8 cellular contexts compared by ENCODE assay signal in the genomic region with DNA sequence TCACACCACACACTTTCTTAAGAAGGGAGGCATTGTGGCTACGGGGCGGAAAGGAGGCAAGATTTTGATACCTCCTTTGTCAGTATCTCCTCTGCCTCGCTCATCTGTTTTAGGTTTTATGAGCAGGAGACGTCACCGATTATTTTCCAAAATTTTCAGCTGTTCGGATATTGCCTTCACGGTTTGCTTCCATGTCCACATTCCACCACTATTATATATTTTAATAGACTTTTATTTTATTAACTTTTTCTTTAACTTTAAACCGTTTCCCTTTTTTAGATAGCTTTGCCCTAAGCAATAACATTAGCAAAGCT. TPM values are rescaled to one million over a fixed set of nuclear protein-coding genes. Genes with fewer than 3 reads are reported as not detected.
DNase-seq lines count a peak whose midpoint lies in the region; ATAC-seq, FAIRE-seq and TF ChIP-seq lines count a peak whose summit lies in the region.

No MANE protein-coding gene starts in this region.

- H3K9me2 ChIP-seq in OCI-LY1 (ENCODE audit: low read depth, low read length): no peaks in the 10 kb centered on the region

- peak overlapping the region; percentile 60; the same call in 1 of the 2 replicates for H2AK5ac ChIP-seq in H1 (ENCODE audit: low read depth, low read length)

- peak overlapping the region; percentile 97 for H4K5ac ChIP-seq in H1 (ENCODE audit: insufficient read length, low read depth, low read length)

- no peak for TF ChIP-seq POLR2A in H1 (IDR thresholded peaks at IDR 0.05; ENCODE audit: control extremely low read depth in 1 of 2, low read depth in 2 of 2, low read length in 2 of 2)

- H4K8ac ChIP-seq in H1 (ENCODE audit: extremely low read depth, insufficient read depth, low read length): peak overlapping the region; percentile 77; the same call in 1 of the 2 replicates

- peak overlapping the region; percentile 50; the same call in 1 of the 2 replicates for H3K9ac ChIP-seq in OCI-LY1 (ENCODE audit: low read length)
- H3K9ac ChIP-seq in H1 (replicated peaks in 1 of 4; ENCODE audit: extremely low read depth in 1 of 4, low read depth in 3 of 4, low read length in 3 of 4): peak overlapping the region in 3 of 4 experiments; percentile 74 to 88 (median 80); a peak in 6 of 7 replicates
- H3K9ac ChIP-seq in neural progenitor cell: no peak overlapping the region

- TF ChIP-seq RAD21 in H1 (IDR thresholded peaks at IDR 0.05 in 1 of 2, conservative IDR thresholded peaks at IDR 0.05 in 1 of 2; ENCODE audit: low read depth in 2 of 2, low read length in 2 of 2): no peak

- H3K36me3 Mint-ChIP-seq in CD4-positive, CD25-positive, alpha-beta regulatory T cell: no peaks in the 10 kb centered on the region
- no peaks in the 10 kb centered on the region for H3K36me3 Mint-ChIP-seq in neural progenitor cell

- CTCF ChIA-PET in H1 (lab: Charles Lee; ENCODE audit: partially characterized antibody): interaction anchor here (0.6 to 21.7 kb wide), 19 partner anchors 10 to 878 kb away, joined by 3 to 858 read pairs (median 5); a partner anchor contains a TSS

- no peak overlapping the region for H2BK20ac ChIP-seq in H1 (ENCODE audit: low read length)

- H3K23me2 ChIP-seq in H1 (ENCODE audit: low read depth, low read length): peaks cover 8% of the 10 kb centered on the region

- ATAC-seq in CD4-positive, CD25-positive, alpha-beta regulatory T cell (ENCODE audit: low read depth in 2 of 2): no peak
- no peak for ATAC-seq in HG03378 (IDR thresholded peaks at IDR 0.05; ENCODE audit: unreplicated experiment)

- 0 out of 2 replicates have a peak overlapping the region, but pooled peaks have one; percentile 48 for H2BK15ac ChIP-seq in H1 (ENCODE audit: low read length)

- H2AFZ ChIP-seq in OCI-LY1 (ENCODE audit: low read length): no peak overlapping the region
- H2AFZ ChIP-seq in H1 (ENCODE audit: low read length): peak overlapping the region; percentile 24; the same call in 1 of the 2 replicates
- H2AFZ ChIP-seq in neural progenitor cell (replicated peaks): peak overlapping the region; percentile 10

- H3K27me3 ChIP-seq in CD4-positive, CD25-positive, alpha-beta regulatory T cell (ENCODE audit: control insufficient read depth, insufficient read depth, low read length): peaks cover 10% of the 10 kb centered on the region
- H3K27me3 ChIP-seq in OCI-LY1 (ENCODE audit: insufficient read depth, low read length): no peaks in the 10 kb centered on the region
- peaks cover under 1 to 3% (median 2%) of the 10 kb centered on the region in 4 experiments; a peak in 6 of 7 replicates for H3K27me3 ChIP-seq in H1 (replicated peaks in 1 of 4; ENCODE audit: control insufficient read depth in 3 of 4, extremely low read depth in 1 of 4, insufficient read depth in 3 of 4, low read length in 3 of 4)
- peaks cover 3% of the 10 kb centered on the region for H3K27me3 ChIP-seq in neural progenitor cell

- H3K79me1 ChIP-seq in H1 (ENCODE audit: low read depth, low read length): no peaks in the 10 kb centered on the region

- H3K23ac ChIP-seq in H1 (ENCODE audit: insufficient read length): no peak overlapping the region

- H3K14ac ChIP-seq in H1 (ENCODE audit: insufficient read length): no peak overlapping the region

- no peak for TF ChIP-seq EP300 in H1 (IDR thresholded peaks at IDR 0.05; ENCODE audit: borderline replicate concordance in 1 of 2, low read depth in 2 of 2, low read length in 2 of 2)

- POLR2A ChIA-PET in H1 (lab: Charles Lee; ENCODE audit: partially characterized antibody): interaction anchor here (0.6 to 6.8 kb wide), 47 partner anchors 7 to 457 kb away, joined by 3 to 127 read pairs (median 6); a partner anchor contains a TSS

- H3K9me3 ChIP-seq in CD4-positive, CD25-positive, alpha-beta regulatory T cell (ENCODE audit: control insufficient read depth in 2 of 2, low read length in 2 of 2): no peaks in the 10 kb centered on the region
- H3K9me3 ChIP-seq in OCI-LY1 (ENCODE audit: low read length) (no peaks in the 10 kb centered on the region), H1 (ENCODE audit: insufficient read depth in 2 of 2, low read depth in 1 of 2, low read length in 1 of 2) (no peaks in the 10 kb centered on the region; a peak in 1 of 4 replicates), neural progenitor cell (ENCODE audit: low read depth) (no peaks in the 10 kb centered on the region)

- H3K27ac Mint-ChIP-seq in CD4-positive, CD25-positive, alpha-beta regulatory T cell: no peak overlapping the region
- H3K27ac Mint-ChIP-seq in neural progenitor cell: peak overlapping the region; percentile 62

- peak overlapping the region; percentile 75 for H3K56ac ChIP-seq in H1 (replicated peaks; ENCODE audit: insufficient read length, low read depth, low read length)

- H3K4me1 Mint-ChIP-seq in CD4-positive, CD25-positive, alpha-beta regulatory T cell: peaks cover 0 to 22% (median 1%) of the 10 kb centered on the region in 4 donors
- peaks cover 40% of the 10 kb centered on the region for H3K4me1 Mint-ChIP-seq in neural progenitor cell

- peaks cover 35% of the 10 kb centered on the region for H3K27me3 Mint-ChIP-seq in CD4-positive, CD25-positive, alpha-beta regulatory T cell
- H3K27me3 Mint-ChIP-seq in neural progenitor cell (ENCODE audit: insufficient read depth, low read depth): peaks cover 8% of the 10 kb centered on the region

- H3K36me3 ChIP-seq in CD4-positive, CD25-positive, alpha-beta regulatory T cell (ENCODE audit: control insufficient read depth, insufficient read depth, low read length): no peaks in the 10 kb centered on the region
- no peaks in the 10 kb centered on the region for H3K36me3 ChIP-seq in OCI-LY1 (ENCODE audit: insufficient read depth, low read length)
- H3K36me3 ChIP-seq in H1 (ENCODE audit: control insufficient read depth in 2 of 4, insufficient read depth in 4 of 4, low read length in 3 of 4): no peaks in the 10 kb centered on the region
- no peaks in the 10 kb centered on the region for H3K36me3 ChIP-seq in neural progenitor cell

- TF ChIP-seq CTCF in OCI-LY1 (IDR thresholded peaks at IDR 0.05; ENCODE audit: low read length) (no peak), H1 (IDR thresholded peaks at IDR 0.05; ENCODE audit: control extremely low read depth in 1 of 3, insufficient read depth in 1 of 3, low read depth in 1 of 3, low read length in 3 of 3) (no peak), neural progenitor cell (IDR thresholded peaks at IDR 0.05) (no peak)

- H4K91ac ChIP-seq in H1 (replicated peaks; ENCODE audit: insufficient read length, low read length): peak overlapping the region; percentile 83

- peak overlapping the region; percentile 76 for H3K4me3 ChIP-seq in CD4-positive, CD25-positive, alpha-beta regulatory T cell (ENCODE audit: low read depth, low read length)
- H3K4me3 ChIP-seq in OCI-LY1 (ENCODE audit: low read depth, low read length, poor library complexity, severe bottlenecking) (peak overlapping the region; percentile 65), H1 (ENCODE audit: extremely low read depth in 1 of 4, insufficient read depth in 2 of 4, low read depth in 3 of 4, low read length in 4 of 4) (peak overlapping the region; percentile 53 to 66 (median 60)), neural progenitor cell (peak overlapping the region; percentile 41)

- no peak overlapping the region for H3K27ac ChIP-seq in CD4-positive, CD25-positive, alpha-beta regulatory T cell (ENCODE audit: insufficient read depth, low read length, poor library complexity, severe bottlenecking)
- no peak overlapping the region for H3K27ac ChIP-seq in OCI-LY1 (ENCODE audit: low read depth, low read length, poor library complexity, severe bottlenecking)
- H3K27ac ChIP-seq in H1 (ENCODE audit: low read depth, low read length): peak overlapping the region; percentile 82
- no peak overlapping the region for H3K27ac ChIP-seq in neural progenitor cell

- H3K4ac ChIP-seq in H1 (replicated peaks; ENCODE audit: insufficient read length, low read depth, low read length): peak overlapping the region; percentile 13

- H3K79me2 ChIP-seq in OCI-LY1 (ENCODE audit: insufficient read depth, low read length) (no peaks in the 10 kb centered on the region), H1 (ENCODE audit: control insufficient read depth in 1 of 2, insufficient read depth in 2 of 2, low read length in 2 of 2) (no peaks in the 10 kb centered on the region), neural progenitor cell (ENCODE audit: low read depth) (no peaks in the 10 kb centered on the region)

- FAIRE-seq in H1 (lab: Jason Lieb, UNC): no peak

- peaks cover 20% of the 10 kb centered on the region for H3K4me1 ChIP-seq in CD4-positive, CD25-positive, alpha-beta regulatory T cell (ENCODE audit: control insufficient read depth, insufficient read depth, low read length, poor library complexity, severe bottlenecking)
- H3K4me1 ChIP-seq in OCI-LY1 (ENCODE audit: insufficient read depth, low read length, severe bottlenecking) (peaks cover 13% of the 10 kb centered on the region), H1 (replicated peaks in 1 of 4; ENCODE audit: control insufficient read depth in 3 of 4, insufficient read depth in 4 of 4, low read length in 3 of 4) (peaks cover 3 to 14% (median 6%) of the 10 kb centered on the region in 4 experiments; a peak in 6 of 7 replicates), neural progenitor cell (peaks cover 17% of the 10 kb centered on the region)

- H3F3A ChIP-seq in OCI-LY1 (ENCODE audit: insufficient read depth, low read length): no peaks in the 10 kb centered on the region
- peaks cover 36% of the 10 kb centered on the region for H3F3A ChIP-seq in neural progenitor cell (ENCODE audit: low read depth)

- no peak for DNase-seq in CD4-positive, CD25-positive, alpha-beta regulatory T cell
- DNase-seq in H1 (ENCODE audit: low read depth in 1 of 2, low spot score in 2 of 2) (no peak), neural progenitor cell (ENCODE audit: low spot score) (no peak), DMS153 treated with DMSO at 0.1 percent for 48 hours (lab: John Stamatoyannopoulos, UW; ENCODE audit: unreplicated experiment) (no peak), OCI-M1 (lab: John Stamatoyannopoulos, UW) (no peak)
- DNase-seq in stimulated activated CD4-positive, alpha-beta T cell treated with anti-CD3 and anti-CD28 coated beads, Interleukin-2, amount 100 ng/mL, for 24 hours: no peak

- no peaks in the 10 kb centered on the region for H4K20me1 ChIP-seq in OCI-LY1 (ENCODE audit: insufficient read depth, low read length)
- H4K20me1 ChIP-seq in H1 (replicated peaks in 1 of 2; ENCODE audit: control insufficient read depth in 1 of 2, insufficient read depth in 2 of 2, low read length in 2 of 2): no peaks in the 10 kb centered on the region
- H4K20me1 ChIP-seq in neural progenitor cell (ENCODE audit: low read depth): no peaks in the 10 kb centered on the region

- WGBS in H1 (ENCODE audit: extremely low coverage in 1 of 2, insufficient coverage in 1 of 2, insufficient read length in 1 of 2, insufficient replicate concordance in 2 of 2, low coverage in 1 of 2, low lambda C conversion rate in 2 of 2, missing lambda C conversion rate in 1 of 2), 2 experiments: 44% methylated on average over 8 of the region's 8 CpGs; no CpG with 5 or more reads in 1 of the 2 experiments

- H2BK5ac ChIP-seq in H1 (ENCODE audit: low read depth, low read length): peak overlapping the region; percentile 90

- H2BK12ac ChIP-seq in H1 (ENCODE audit: low read depth, low read length): peak overlapping the region; percentile 98

- peak overlapping the region; percentile 97; the same call in 1 of the 2 replicates for H3K18ac ChIP-seq in H1 (ENCODE audit: extremely low read depth, low read length)

- H3K4me2 ChIP-seq in OCI-LY1 (ENCODE audit: low read length) (peak overlapping the region; percentile 93), H1 (ENCODE audit: insufficient read depth in 1 of 2, low read depth in 2 of 2, low read length in 2 of 2) (peak overlapping the region; percentile 86 to 92), neural progenitor cell (peak overlapping the region; percentile 78)

- no peaks in the 10 kb centered on the region for H3K9me3 Mint-ChIP-seq in CD4-positive, CD25-positive, alpha-beta regulatory T cell
- H3K9me3 Mint-ChIP-seq in neural progenitor cell: peaks cover 4% of the 10 kb centered on the region

- peak overlapping the region in 3 of 4 donors; percentile 19 to 85 (median 81) for H3K4me3 Mint-ChIP-seq in CD4-positive, CD25-positive, alpha-beta regulatory T cell
- peak overlapping the region; percentile 86 for H3K4me3 Mint-ChIP-seq in neural progenitor cell

- H2BK120ac ChIP-seq in H1 (replicated peaks; ENCODE audit: low read depth, low read length): no peak overlapping the region

RNA-seq across cellular contexts. Expression of a gene that starts 33.7 kb away (rescaled TPM):
- total RNA-seq in CD4-positive, CD25-positive, alpha-beta regulatory T cell: not detected
- polyA plus RNA-seq in CD4-positive, CD25-positive, alpha-beta regulatory T cell: not detected
- 12.7 and 13.7 TPM in 2 replicates for total RNA-seq in H1 (2021; fragmentation: NEBNext Ultra II Directional; extraction: Animal tissue kit (Norgen Biotek cat#: 25700))
- polyA plus RNA-seq in H1 (2011; rRNA removed): 4.1 and 6.5 TPM in 2 replicates
- 1.8 TPM for polyA plus RNA-seq in H1 (2011; cell fraction: cytosol; rRNA removed)
- 5.0 TPM for polyA plus RNA-seq in H1 (2011; cell fraction: nucleus; rRNA removed)
- polyA plus RNA-seq in H1 (2012, experiment 1 of 2): 10.0 to 16.5 TPM (median 14.4 TPM) in 4 replicates
- 13.8 TPM for polyA plus RNA-seq in H1 (2012, experiment 2 of 2)
- 19.3 TPM for polyA plus RNA-seq in H1 (2013, experiment 1 of 2)
- polyA plus RNA-seq in H1 (2013, experiment 2 of 2): 23.2 TPM
- 2.3 and 5.3 TPM in 2 replicates for polyA minus RNA-seq in H1 (2011; rRNA and poly(A)+ RNA removed)
- polyA minus RNA-seq in H1 (2011; cell fraction: cytosol; rRNA and poly(A)+ RNA removed): 8.2 TPM
- polyA minus RNA-seq in H1 (2011; cell fraction: nucleus; rRNA and poly(A)+ RNA removed): 5.3 TPM
- total RNA-seq in neural progenitor cell (ENCODE audit: low replicate concordance): 0.43 and 1.7 TPM in 2 replicates
